ENCODE assay signal across 8 cellular contexts in genomic region chr7:143901360-143901709, GRCh38. TPM values are rescaled to one million over a fixed set of nuclear protein-coding genes. Genes with fewer than 3 reads are reported as not detected.
DNase-seq lines count a peak whose midpoint lies in the region; ATAC-seq and TF ChIP-seq lines count a peak whose summit lies in the region.

No MANE protein-coding gene starts in this region.

- RAD21 ChIA-PET in HCT116 (lab: Charles Lee; ENCODE audit: low non-redundant PET in 1 of 2, low total read pairs in 2 of 2, uncharacterized antibody in 2 of 2, unreplicated experiment in 2 of 2): interaction anchor here in 1 of 2 experiments (0.6 kb wide), 1 partner anchor 9 kb away, joined by 3 read pairs; no protein-coding TSS in a partner anchor

- no peaks in the 10 kb centered on the region for H3K36me3 Mint-ChIP-seq in activated CD8-positive, alpha-beta T cell treated with anti-CD3 and anti-CD28 coated beads, Interleukin-2, amount 10 ng/mL, durations not matched to agents 7 days and 5 days (ENCODE audit: low read depth)

- DNase-seq in AG10803 (ENCODE audit: low read depth) (peak; percentile 54), HCT116 (ENCODE audit: low read depth, low spot score) (no peak), fibroblast of villous mesenchyme (ENCODE audit: low read depth) (peak; percentile 52), neuronal stem cell (ENCODE audit: low spot score) (peak; percentile 56), NCI-H69 (lab: John Stamatoyannopoulos, UW) (no peak), ACHN (no peak)
- no peak for DNase-seq in activated CD8-positive, alpha-beta T cell treated with anti-CD3 and anti-CD28 coated beads, Interleukin-2, amount 10 ng/mL, durations not matched to agents 7 days and 5 days

- no peak for TF ChIP-seq POLR2A in HCT116 (IDR thresholded peaks at IDR 0.05; ENCODE audit: borderline replicate concordance, extremely low read depth, insufficient read depth, insufficient read length)

- no CpG with 5 or more reads among the region's 15 CpGs for WGBS in neuronal stem cell (ENCODE audit: extremely low coverage in 2 of 2, insufficient read length in 2 of 2, insufficient replicate concordance in 1 of 2), 2 donors

- H3K18ac ChIP-seq in neuronal stem cell (ENCODE audit: low read length): peak overlapping the region; percentile 99

- H3K36me3 ChIP-seq in HCT116 (ENCODE audit: control insufficient read depth in 1 of 2, insufficient read depth in 2 of 2, low read length in 2 of 2): no peaks in the 10 kb centered on the region
- peaks cover 0 to 5% of the 10 kb centered on the region in 2 donors for H3K36me3 ChIP-seq in neuronal stem cell (replicated peaks in 1 of 2; ENCODE audit: control insufficient read depth in 2 of 2, insufficient read depth in 2 of 2, low read length in 2 of 2)

- H3K4me1 ChIP-seq in HCT116 (ENCODE audit: control insufficient read depth in 1 of 2, insufficient read depth in 2 of 2, low read length in 2 of 2) (peaks cover 8 to 18% of the 10 kb centered on the region in 2 experiments), neuronal stem cell (ENCODE audit: control insufficient read depth in 2 of 2, insufficient read depth in 1 of 2, low read depth in 1 of 2, low read length in 2 of 2) (peaks cover 2 to 12% of the 10 kb centered on the region in 2 donors)

- TF ChIP-seq CTCF in AG10803 (conservative IDR thresholded peaks at IDR 0.05; ENCODE audit: low read length) (no peak), HCT116 (IDR thresholded peaks at IDR 0.05 in 2 of 3, conservative IDR thresholded peaks at IDR 0.05 in 1 of 3; ENCODE audit: borderline replicate concordance in 1 of 3, insufficient read depth in 1 of 3, low read depth in 2 of 3, low read length in 2 of 3) (no peak), fibroblast of villous mesenchyme (IDR thresholded peaks at IDR 0.05; ENCODE audit: insufficient read depth, low read depth, low read length) (no peak)

- H3K9me3 ChIP-seq in HCT116 (ENCODE audit: control insufficient read depth in 1 of 2, insufficient read depth in 1 of 2, low read depth in 1 of 2, low read length in 2 of 2) (no peaks in the 10 kb centered on the region), neuronal stem cell (replicated peaks in 1 of 2; ENCODE audit: control insufficient read depth in 2 of 2, insufficient read depth in 1 of 2, low read depth in 1 of 2, low read length in 2 of 2) (peaks cover 0 to 8% of the 10 kb centered on the region in 2 donors)

- peak overlapping the region; percentile 91 for H3K4me3 Mint-ChIP-seq in activated CD8-positive, alpha-beta T cell treated with anti-CD3 and anti-CD28 coated beads, Interleukin-2, amount 10 ng/mL, durations not matched to agents 7 days and 5 days

- peaks cover 21% of the 10 kb centered on the region for H3K4me1 Mint-ChIP-seq in activated CD8-positive, alpha-beta T cell treated with anti-CD3 and anti-CD28 coated beads, Interleukin-2, amount 10 ng/mL, durations not matched to agents 7 days and 5 days (ENCODE audit: low read depth)

- no TSS peak for BruUV-seq in HCT116 (replicated peaks; lab: Mats Ljungman, UMichigan)

- H2AK5ac ChIP-seq in neuronal stem cell (ENCODE audit: low read depth, low read length): peak overlapping the region; percentile 29

- no peak overlapping the region for H2AFZ ChIP-seq in HCT116 (ENCODE audit: low read depth, low read length, poor library complexity, severe bottlenecking)
- H2AFZ ChIP-seq in neuronal stem cell (ENCODE audit: low read length): peak overlapping the region; percentile 98

- H3K27ac ChIP-seq in HCT116 (ENCODE audit: low read depth, low read length) (peak overlapping the region; percentile 83), neuronal stem cell (replicated peaks; ENCODE audit: low read length) (peak overlapping the region; percentile 98)

- H3K9ac ChIP-seq in HCT116 (ENCODE audit: low read length) (peak overlapping the region; percentile 89), neuronal stem cell (ENCODE audit: low read depth, low read length, poor library complexity) (peak overlapping the region; percentile 93)

- peak overlapping the region; percentile 92 for H3K4me2 ChIP-seq in HCT116 (ENCODE audit: low read length)
- H3K4me2 ChIP-seq in neuronal stem cell (ENCODE audit: insufficient read depth, low read length, poor library complexity, severe bottlenecking): peak overlapping the region; percentile 48

- no peak for TF ChIP-seq RAD21 in HCT116 (IDR thresholded peaks at IDR 0.05; ENCODE audit: low read depth)

- ATAC-seq in HCT116 (peak; percentile 32), HG03571 (IDR thresholded peaks at IDR 0.05; ENCODE audit: unreplicated experiment) (no peak)
- ATAC-seq in activated CD8-positive, alpha-beta T cell treated with anti-CD3 and anti-CD28 coated beads, Interleukin-2, amount 10 ng/mL, durations not matched to agents 7 days and 5 days: no peak

- H2BK5ac ChIP-seq in neuronal stem cell (ENCODE audit: low read length): peak overlapping the region; percentile 94

- peak overlapping the region; percentile 61 for H3K23ac ChIP-seq in neuronal stem cell (ENCODE audit: low read depth, low read length, poor library complexity)

- H3K9me2 ChIP-seq in HCT116 (ENCODE audit: insufficient read depth): no peaks in the 10 kb centered on the region

- POLR2A ChIA-PET in HCT116 (lab: Charles Lee): interaction anchor here (1.6 to 1.8 kb wide), 2 partner anchors 9 to 10 kb away, joined by 8 to 10 read pairs; no protein-coding TSS in a partner anchor
- POLR2A ChIA-PET in activated CD8-positive, alpha-beta T cell treated with anti-CD3 and anti-CD28 coated beads, Interleukin-2, amount 10 ng/mL, durations not matched to agents 7 days and 5 days (lab: Charles Lee): interaction anchor here (0.9 to 1.9 kb wide), 3 partner anchors 8 to 19 kb away, joined by 3 to 6 read pairs (median 4); no protein-coding TSS in a partner anchor

- H3K14ac ChIP-seq in neuronal stem cell (ENCODE audit: low read length): no peak overlapping the region

- no peak overlapping the region for H4K8ac ChIP-seq in neuronal stem cell (ENCODE audit: low read depth, low read length)

- H3K27me3 ChIP-seq in HCT116 (ENCODE audit: insufficient read depth, low read length) (no peaks in the 10 kb centered on the region), neuronal stem cell (ENCODE audit: control insufficient read depth in 3 of 3, insufficient read depth in 3 of 3, low read depth in 1 of 3, low read length in 3 of 3) (peaks cover 0 to 16% (median 0%) of the 10 kb centered on the region in 3 experiments)

- H3K27me3 Mint-ChIP-seq in activated CD8-positive, alpha-beta T cell treated with anti-CD3 and anti-CD28 coated beads, Interleukin-2, amount 10 ng/mL, durations not matched to agents 7 days and 5 days (ENCODE audit: low read depth): no peaks in the 10 kb centered on the region

- H3K4me3 ChIP-seq in AG10803 (ENCODE audit: low read length) (peak overlapping the region; percentile 94), HCT116 (replicated peaks in 1 of 2; ENCODE audit: low read depth in 1 of 2, low read length in 2 of 2) (peak overlapping the region; percentile 86 to 91), fibroblast of villous mesenchyme (ENCODE audit: low read depth, low read length) (peak overlapping the region; percentile 93), neuronal stem cell (ENCODE audit: low read length in 2 of 2) (peak overlapping the region; percentile 79 to 98)

- H2BK12ac ChIP-seq in neuronal stem cell (ENCODE audit: low read length): no peak overlapping the region

- H2BK15ac ChIP-seq in neuronal stem cell (ENCODE audit: low read length): no peak overlapping the region

- peak overlapping the region; percentile 84 for H3K27ac Mint-ChIP-seq in activated CD8-positive, alpha-beta T cell treated with anti-CD3 and anti-CD28 coated beads, Interleukin-2, amount 10 ng/mL, durations not matched to agents 7 days and 5 days

- no peaks in the 10 kb centered on the region for H4K20me1 ChIP-seq in HCT116 (ENCODE audit: insufficient read depth)

- in situ Hi-C loops in ACHN (cut with HindIII; ENCODE audit: low pct_ligation_motif_present, low pct_unique_long_range_greater_than_20kb, low sequenced_read_pairs): no loop called here

- no peak overlapping the region for H2BK120ac ChIP-seq in neuronal stem cell (ENCODE audit: low read depth, low read length)

- H3K9me3 Mint-ChIP-seq in activated CD8-positive, alpha-beta T cell treated with anti-CD3 and anti-CD28 coated beads, Interleukin-2, amount 10 ng/mL, durations not matched to agents 7 days and 5 days (ENCODE audit: insufficient read depth): no peaks in the 10 kb centered on the region

- peaks cover 51% of the 10 kb centered on the region for H3K79me2 ChIP-seq in HCT116 (ENCODE audit: insufficient read depth, low read length)

- H3K79me1 ChIP-seq in neuronal stem cell (ENCODE audit: low read depth, low read length): no peaks in the 10 kb centered on the region

- CTCF ChIA-PET in HCT116 (lab: Charles Lee): interaction anchor here (0.8 to 2.3 kb wide), 7 partner anchors 8 to 227 kb away, joined by 3 to 28 read pairs (median 4); no protein-coding TSS in a partner anchor
- CTCF ChIA-PET in activated CD8-positive, alpha-beta T cell treated with anti-CD3 and anti-CD28 coated beads, Interleukin-2, amount 10 ng/mL, durations not matched to agents 7 days and 5 days (lab: Charles Lee): interaction anchor here (1.0 to 2.7 kb wide), 14 partner anchors 8 to 235 kb away, joined by 3 to 21 read pairs (median 6); no protein-coding TSS in a partner anchor

- no peak overlapping the region for H3K4ac ChIP-seq in neuronal stem cell (ENCODE audit: low read length)

- intact Hi-C loops in HCT116 (cut with micrococcal nuclease): loop anchor here (5.0 to 10.0 kb wide), 2 partner anchors 123 to 226 kb away; no protein-coding TSS in a partner anchor

- no peak overlapping the region for H4K91ac ChIP-seq in neuronal stem cell (ENCODE audit: low read depth, low read length, poor library complexity)

RNA-seq across cellular contexts. Expression of gene TCAF1, which starts 0.6 kb away (rescaled TPM):
- total RNA-seq in HCT116 (2021; ENCODE audit: unreplicated experiment) (58.4 TPM), fibroblast of villous mesenchyme (66.7 and 95.4 TPM in 2 replicates)
- polyA plus RNA-seq in HCT116 (2012): 28.5 and 32.8 TPM in 2 replicates
- total RNA-seq in activated CD8-positive, alpha-beta T cell treated with anti-CD3 and anti-CD28 coated beads, Interleukin-2, amount 10 ng/mL, durations not matched to agents 7 days and 5 days: 10 to 100 TPM; 12.6 to 14.1 TPM
- 62.0 TPM for polyA plus RNA-seq in neuronal stem cell (2013, experiment 1 of 2)
- polyA plus RNA-seq in neuronal stem cell (2013, experiment 2 of 2): 62.3 TPM

RNA-seq across cellular contexts. Expression of gene OR2F2, which starts 33.7 kb away (rescaled TPM):
- total RNA-seq in HCT116 (2021; ENCODE audit: unreplicated experiment): not detected
- 0.10 TPM in 1 of 2 replicates, not detected in the other for polyA plus RNA-seq in HCT116 (2012)
- total RNA-seq in activated CD8-positive, alpha-beta T cell treated with anti-CD3 and anti-CD28 coated beads, Interleukin-2, amount 10 ng/mL, durations not matched to agents 7 days and 5 days: not detected
- total RNA-seq in fibroblast of villous mesenchyme: not detected in 2 replicates
- not detected for polyA plus RNA-seq in neuronal stem cell (2013, experiment 1 of 2)
- not detected for polyA plus RNA-seq in neuronal stem cell (2013, experiment 2 of 2)

RNA-seq across cellular contexts. Expression of gene OR2F1, which starts 53.3 kb away (rescaled TPM):
- total RNA-seq in HCT116 (2021; ENCODE audit: unreplicated experiment) (not detected), fibroblast of villous mesenchyme (not detected in 2 replicates)
- polyA plus RNA-seq in HCT116 (2012): not detected in 2 replicates
- not detected for total RNA-seq in activated CD8-positive, alpha-beta T cell treated with anti-CD3 and anti-CD28 coated beads, Interleukin-2, amount 10 ng/mL, durations not matched to agents 7 days and 5 days
- polyA plus RNA-seq in neuronal stem cell (2013, experiment 1 of 2): not detected
- not detected for polyA plus RNA-seq in neuronal stem cell (2013, experiment 2 of 2)

Comparison
In these comparisons a context has a peak if more than half of its experiments do, and no peak if none do; other contexts are left out.
1. DNase-seq: peak in AG10803 (single experiment), fibroblast of villous mesenchyme (single experiment) and neuronal stem cell (single experiment); none in HCT116 (single experiment), activated CD8-positive, alpha-beta T cell treated with anti-CD3 and anti-CD28 coated beads, Interleukin-2, amount 10 ng/mL, durations not matched to agents 7 days and 5 days (single experiment), NCI-H69 (single experiment) and ACHN (single experiment).
2. Peak in every context shown above with its lines, with median percentiles within 50 percentile points of each other: H3K4me3 ChIP-seq.